In genomic region chrX:133926809-133927208, GRCh38 we compare ENCODE assay signal across 19 cellular contexts. TPM values are rescaled to one million over a fixed set of nuclear protein-coding genes. Genes with fewer than 3 reads are reported as not detected.
DNase-seq lines count a peak whose midpoint lies in the region; ATAC-seq and TF ChIP-seq lines count a peak whose summit lies in the region.
"Had no signal": no experiment of that assay in that cellular context is flagged by ENCODE, and none has a peak within 500 bp of the region (broad histone marks: within the 10 kb centered on the region; RNA-seq: fewer than 3 reads in every experiment).

No MANE protein-coding gene starts in this region.

- H3K4me3 Mint-ChIP-seq in WTC11: no peak overlapping the region
- H3K4me3 Mint-ChIP-seq in type B pancreatic cell: no peak overlapping the region
- H3K4me3 Mint-ChIP-seq: CD14-positive monocyte had no signal

- no peak overlapping the region for H3K4me3 ChIP-seq in HUES64 (ENCODE audit: low read length)
- H3K4me3 ChIP-seq: K562, Peyer's patch had no signal

- ATAC-seq in WTC11: peak; percentile 83
- ATAC-seq: K562 had no signal

- H3K4me1 Mint-ChIP-seq in WTC11 (peaks cover 45% of the 10 kb centered on the region), type B pancreatic cell (ENCODE audit: unreplicated experiment) (peaks cover 31% of the 10 kb centered on the region)
- H3K4me1 Mint-ChIP-seq: CD14-positive monocyte had no signal

- TF ChIP-seq CTCF in WTC11 (IDR thresholded peaks at IDR 0.05) (no peak), type B pancreatic cell (conservative IDR thresholded peaks at IDR 0.05) (peak; percentile 21)

- CTCF ChIA-PET in WTC11 (lab: Charles Lee): interaction anchor here (0.6 to 1.6 kb wide), 7 partner anchors 13 to 1458 kb away, joined by 3 to 6 read pairs (median 6); no protein-coding TSS in a partner anchor

- H3K27me3 ChIP-seq in HUES64 (ENCODE audit: insufficient read depth, low read length): no peaks in the 10 kb centered on the region
- H3K27me3 ChIP-seq: Peyer's patch had no signal

- H3K9me3 Mint-ChIP-seq in WTC11: no peaks in the 10 kb centered on the region
- peaks cover under 1% of the 10 kb centered on the region for H3K9me3 Mint-ChIP-seq in type B pancreatic cell

- no peaks in the 10 kb centered on the region for H3K36me3 ChIP-seq in HUES64 (ENCODE audit: insufficient read depth, low read length)
- H3K36me3 ChIP-seq: Peyer's patch had no signal

- H3K27ac Mint-ChIP-seq in WTC11: no peak overlapping the region
- no peak overlapping the region for H3K27ac Mint-ChIP-seq in type B pancreatic cell
- H3K27ac Mint-ChIP-seq: CD14-positive monocyte had no signal

- DNase-seq in WTC11 (ENCODE audit: low spot score) (no peak), iPS-NIHi7 (ENCODE audit: extremely low spot score) (peak; percentile 45), type B pancreatic cell (ENCODE audit: extremely low spot score, unreplicated experiment) (no peak), hypothalamus (lab: John Stamatoyannopoulos, UW) (no peak), LoVo (ENCODE audit: low spot score) (no peak), DMS79 (lab: John Stamatoyannopoulos, UW) (no peak)
- DNase-seq: ACHN, AML-193, Caco-2, DMS153, EL, NCI-H1436 treated with DMSO at 0.1 percent for 48 hours, NCI-H2029 treated with DMSO at 0.1 percent for 48 hours, NCI-H2227 treated with DMSO at 0.1 percent for 48 hours, Peyer's patch, SHP77 treated with DMSO at 0.1 percent for 48 hours had no signal

- H3K27me3 Mint-ChIP-seq in WTC11 (ENCODE audit: low read depth) (peaks cover 4% of the 10 kb centered on the region; the same call in 1 of the 2 replicates), type B pancreatic cell (no peaks in the 10 kb centered on the region)

- POLR2A ChIA-PET in WTC11 (lab: Charles Lee): no interaction called here

- H3K36me3 Mint-ChIP-seq in WTC11 (no peaks in the 10 kb centered on the region), type B pancreatic cell (peaks cover 38% of the 10 kb centered on the region)
- H3K36me3 Mint-ChIP-seq: CD14-positive monocyte had no signal

- WGBS in HUES64: 33% methylated on average over 4 of the region's 4 CpGs

- H3K9ac ChIP-seq in HUES64 (ENCODE audit: low read depth, low read length): no peak overlapping the region

- H3K4me1 ChIP-seq in HUES64 (ENCODE audit: insufficient read depth, low read length): peaks cover 31% of the 10 kb centered on the region
- H3K4me1 ChIP-seq: Caco-2, Peyer's patch had no signal

- H3K9me3 ChIP-seq in HUES64 (ENCODE audit: insufficient read depth, low read depth, low read length): no peaks in the 10 kb centered on the region
- H3K9me3 ChIP-seq: Caco-2, Peyer's patch had no signal

- H3K27ac ChIP-seq in HUES64 (ENCODE audit: low read depth, low read length): peak overlapping the region; percentile 35; the same call in 1 of the 2 replicates
- H3K27ac ChIP-seq: Peyer's patch had no signal

TF ChIP-seq in WTC11, 78 proteins besides CTCF, POLR2A, EP300 and RAD21:
- TF ChIP-seq TEAD4 (CRISPR knock-in tag; IDR thresholded peaks at IDR 0.05): no peak
- no peak for TF ChIP-seq SP1 (CRISPR knock-in tag; conservative IDR thresholded peaks at IDR 0.05)
- TF ChIP-seq ZSCAN18 (CRISPR knock-in tag; IDR thresholded peaks at IDR 0.05): no peak
- TF ChIP-seq PREB (CRISPR knock-in tag; IDR thresholded peaks at IDR 0.05; ENCODE audit: borderline replicate concordance): no peak
- no peak for TF ChIP-seq EMX1 (CRISPR knock-in tag; IDR thresholded peaks at IDR 0.05)
- TF ChIP-seq ETV6 (CRISPR knock-in tag; IDR thresholded peaks at IDR 0.05): no peak

RNA-seq across cellular contexts. Expression of gene GPC3, which starts 58.6 kb away (rescaled TPM):
- 61.5 TPM for polyA plus RNA-seq in HUES64 (2013, experiment 1 of 2)
- 75.8 TPM for polyA plus RNA-seq in HUES64 (2013, experiment 2 of 2)
- total RNA-seq in WTC11 (2021): 32.4 to 34.7 TPM (median 32.5 TPM) in 3 replicates
- 192 and 628 TPM in 2 replicates for total RNA-seq in type B pancreatic cell (ENCODE audit: low replicate concordance)
- polyA plus RNA-seq: CD14-positive monocyte, K562 had no signal
